In genomic region chr1:3251099-3251809, GRCh38 we compare ENCODE assay signal across 16 cellular contexts.
DNase-seq lines count a peak whose midpoint lies in the region; ATAC-seq, FAIRE-seq and TF ChIP-seq lines count a peak whose summit lies in the region.
"Had no signal": no experiment of that assay in that cellular context is flagged by ENCODE, and none has a peak within 500 bp of the region (broad histone marks: within the 10 kb centered on the region; RNA-seq: fewer than 3 reads in every experiment).

No MANE protein-coding gene starts in this region.

- intact Hi-C loops in pancreas (cut with DNase I), result no loop called here

- DNase-seq in GF-D8 (lab: John Stamatoyannopoulos, UW) (peak; percentile 22), NOMO-1 treated with DMSO at 0.1 percent for 48 hours (lab: John Stamatoyannopoulos, UW; ENCODE audit: unreplicated experiment) (peak; percentile 57), pancreas (peak in 2 of 6 donors; percentile 26 to 60), MM.1S (no peak)
- DNase-seq in activated CD8-positive, alpha-beta memory T cell treated with anti-CD3 and anti-CD28 coated beads, Interleukin-2, amount 50 U/mL, for 48 hours, result no peak
- DNase-seq: Calu3; CD8-positive, alpha-beta T cell; KBM-7; NCI-H1930; NCI-H345; NCI-H524 treated with DMSO at 0.1 percent for 48 hours had no signal

- H3F3A ChIP-seq in MM.1S (ENCODE audit: insufficient read depth, low read length), result no peaks in the 10 kb centered on the region

- WGBS in pancreas, 2 donors, result 43 to 56% methylated on average over 24 of the region's 24 CpGs

- H3K9me2 ChIP-seq in MM.1S (replicated peaks; ENCODE audit: insufficient read depth, low read length), result no peaks in the 10 kb centered on the region

- H4K20me1 ChIP-seq in MM.1S (ENCODE audit: insufficient read depth, low read length), result no peaks in the 10 kb centered on the region

- no peak overlapping the region for H3K4me2 ChIP-seq in MM.1S (ENCODE audit: low read depth, low read length)
- H3K4me2 ChIP-seq: BLaER1 treated with 17β-estradiol and CSF1 and Interleukin-3, amounts not matched to agents 10 nM and 100 nM had no signal

- no peak for TF ChIP-seq CTCF in pancreas (IDR thresholded peaks at IDR 0.05)
- TF ChIP-seq CTCF in MM.1S (IDR thresholded peaks at IDR 0.05; ENCODE audit: low read length), result no peak

- no peaks in the 10 kb centered on the region for H3K36me3 ChIP-seq in pancreas
- no peaks in the 10 kb centered on the region for H3K36me3 ChIP-seq in MM.1S (replicated peaks; ENCODE audit: insufficient read depth, low read length)
- H3K36me3 ChIP-seq: BLaER1 treated with 17β-estradiol and CSF1 and Interleukin-3, amounts not matched to agents 10 nM and 100 nM had no signal

- H3K4me1 ChIP-seq in pancreas (peaks cover 12 to 18% (median 14%) of the 10 kb centered on the region in 3 donors), MM.1S (ENCODE audit: low read length) (no peaks in the 10 kb centered on the region)

- no peaks in the 10 kb centered on the region for H3K79me2 ChIP-seq in MM.1S (ENCODE audit: low read length)

- H3K9me3 ChIP-seq in pancreas, result no peaks in the 10 kb centered on the region
- no peaks in the 10 kb centered on the region for H3K9me3 ChIP-seq in MM.1S (replicated peaks; ENCODE audit: insufficient read depth, low read length)

- ATAC-seq in esophagus mucosa (peak; percentile 15), pancreas (peak; percentile 9 to 30 (median 26)), GM21528 (IDR thresholded peaks at IDR 0.05; ENCODE audit: low FRiP score, unreplicated experiment) (no peak)
- ATAC-seq: CD8-positive, alpha-beta T cell had no signal

- H3K4me3 ChIP-seq in pancreas (no peak overlapping the region), MM.1S (ENCODE audit: low read length) (no peak overlapping the region)
- H3K4me3 ChIP-seq: BLaER1 treated with 17β-estradiol and CSF1 and Interleukin-3, amounts not matched to agents 10 nM and 100 nM had no signal

- H3K27ac ChIP-seq in pancreas (peak overlapping the region; percentile 33 to 68 (median 44)), MM.1S (ENCODE audit: low read length) (no peak overlapping the region)
- H3K27ac ChIP-seq: BLaER1 treated with 17β-estradiol and CSF1 and Interleukin-3, amounts not matched to agents 10 nM and 100 nM had no signal

- FAIRE-seq in pancreas (lab: Jason Lieb, UNC), result no peak
- FAIRE-seq: GM12891, H1 had no signal

- H3K27me3 ChIP-seq in pancreas (no peaks in the 10 kb centered on the region), MM.1S (replicated peaks; ENCODE audit: insufficient read depth, low read length) (peaks cover 78% of the 10 kb centered on the region)

- no peak overlapping the region for H2AFZ ChIP-seq in MM.1S (ENCODE audit: low read length)

- no peak overlapping the region for H3K9ac ChIP-seq in MM.1S (ENCODE audit: low read length)
- H3K9ac ChIP-seq: BLaER1 treated with 17β-estradiol and CSF1 and Interleukin-3, amounts not matched to agents 10 nM and 100 nM had no signal

Comparison
In these comparisons a context has a peak if more than half of its experiments do, and no peak if none do; other contexts are left out.
1. DNase-seq: peak in GF-D8 (single experiment) and NOMO-1 treated with DMSO at 0.1 percent for 48 hours (single experiment); none in MM.1S (single experiment) and activated CD8-positive, alpha-beta memory T cell treated with anti-CD3 and anti-CD28 coated beads, Interleukin-2, amount 50 U/mL, for 48 hours (single experiment).